ENCODE assay signal across 20 cellular contexts in genomic region chr17:68847711-68848110, GRCh38.
"Had no signal": no experiment of that assay in that cellular context is flagged by ENCODE, and none has a peak within 500 bp of the region (broad histone marks: within the 10 kb centered on the region; RNA-seq: fewer than 3 reads in every experiment).

No MANE protein-coding gene starts in this region.

- DNase-seq: effector CD4-positive, alpha-beta T cell; endodermal cell; erythroblast; foreskin keratinocyte; immature natural killer cell; left ventricle myocardium inferior; lower lobe of right lung; naive B cell; nephron progenitor cell; psoas muscle; retina; right lobe of liver; spleen; stimulated activated CD4-positive, alpha-beta T cell treated with anti-CD3 and anti-CD28 coated beads, Interleukin-15, amount 100 ng/mL, for 24 hours; stimulated activated CD4-positive, alpha-beta T cell treated with anti-CD3 and anti-CD28 coated beads, Interleukin-1b, Interleukin-23, amount 100 ng/mL, for 48 hours; stimulated activated CD4-positive, alpha-beta T cell treated with anti-CD3 and anti-CD28 coated beads, Interleukin-4, amount 100 ng/mL, for 24 hours; tibial artery; upper lobe of left lung; uterus had no signal

- H3K4me3 ChIP-seq: left ventricle myocardium inferior, lower lobe of right lung, psoas muscle, right lobe of liver, spleen, tibial artery, upper lobe of left lung, uterus had no signal

- H3K9me3 ChIP-seq: lower lobe of right lung, neutrophil, psoas muscle, tibial artery, upper lobe of left lung, uterus had no signal

- H3K4me1 ChIP-seq: lower lobe of right lung, tibial artery, upper lobe of left lung, uterus had no signal

- H3K27me3 ChIP-seq: foreskin keratinocyte, neutrophil, right lobe of liver, spleen, tibial artery, upper lobe of left lung, uterus had no signal

- H3K27ac ChIP-seq: foreskin keratinocyte, left ventricle myocardium inferior, lower lobe of right lung, neutrophil, psoas muscle, right lobe of liver, spleen, tibial artery, upper lobe of left lung, uterus had no signal

- H3K36me3 ChIP-seq: left ventricle myocardium inferior, lower lobe of right lung, neutrophil, right lobe of liver, spleen, tibial artery, upper lobe of left lung, uterus had no signal
